Comparison of ENCODE assay signal across 11 cellular contexts in the genomic region with DNA sequence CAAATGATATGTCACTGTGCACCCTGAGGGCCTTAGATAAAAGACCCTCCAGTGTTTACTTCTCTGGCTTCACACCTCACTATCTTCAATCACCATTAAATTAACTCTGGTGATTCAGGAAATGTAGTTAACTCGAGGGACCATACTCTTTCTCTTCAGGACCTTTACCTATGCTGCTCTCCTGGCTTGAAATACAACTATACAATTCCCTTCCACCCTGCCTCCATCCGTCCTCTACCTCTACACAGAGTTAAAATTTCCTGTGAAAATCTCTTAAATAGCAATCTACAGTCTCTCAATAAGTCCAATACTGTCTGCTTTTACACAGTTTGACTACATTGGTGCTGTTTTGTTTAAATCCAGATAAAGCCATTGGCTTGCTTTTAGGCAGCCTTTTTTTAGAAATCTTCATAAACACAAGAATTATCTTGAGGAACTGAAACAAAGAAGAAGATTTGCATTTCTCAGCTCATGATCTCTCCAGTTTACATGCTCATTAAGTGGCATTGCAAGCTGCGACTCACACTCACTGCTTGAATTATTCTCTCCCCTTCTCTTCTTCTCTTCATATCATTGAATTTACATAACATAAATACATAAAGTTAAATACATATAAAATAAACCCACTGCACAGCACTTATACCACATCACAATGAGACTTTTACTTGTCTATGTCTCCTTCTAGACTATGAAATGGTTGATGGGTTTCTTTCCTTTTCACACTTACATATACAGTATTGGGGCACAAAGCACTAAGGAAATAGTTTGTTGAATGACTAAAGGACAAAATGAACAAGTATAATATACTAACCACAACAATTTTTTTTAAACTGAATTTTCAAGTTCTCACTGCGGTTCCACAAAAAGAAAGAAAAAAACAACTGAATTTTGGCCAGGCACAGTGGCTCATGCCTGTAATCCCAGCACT.
DNase-seq lines count a peak whose midpoint lies in the region; ATAC-seq lines count a peak whose summit lies in the region.
"Had no signal": no experiment of that assay in that cellular context is flagged by ENCODE, and none has a peak within 500 bp of the region (broad histone marks: within the 10 kb centered on the region; RNA-seq: fewer than 3 reads in every experiment).

No MANE protein-coding gene starts in this region.

- H4K91ac ChIP-seq in trophoblast cell (ENCODE audit: low read depth, low read length) = no peak overlapping the region

- no peak overlapping the region for H3K14ac ChIP-seq in trophoblast cell (ENCODE audit: low read length)

- H3K4me2 ChIP-seq in trophoblast cell (ENCODE audit: low read length) = no peak overlapping the region

- peak overlapping the region; percentile 57 for H3K27ac Mint-ChIP-seq in stimulated activated naive B cell treated with anti-CD40 and anti-IgM and Interleukin-4, amounts not matched to agents 10 μg/mL and 1 μg/mL and 100 μg/mL, for 72 hours
- H3K27ac Mint-ChIP-seq: dendritic cell treated with granulocyte-macrophage colony-stimulating factor and Interleukin-4, amounts not matched to agents 40 ng/mL and 50 ng/mL, for 4 days had no signal

- H3K18ac ChIP-seq in trophoblast cell (ENCODE audit: low read length) = no peak overlapping the region

- DNase-seq in GM19238 (ENCODE audit: insufficient read length, low spot score) (peak; percentile 23), SW 1271 (lab: John Stamatoyannopoulos, UW) (no peak), NCI-H2107 (lab: John Stamatoyannopoulos, UW) (no peak), trophoblast cell (no peak)
- no peak for DNase-seq in stimulated activated naive B cell treated with anti-CD40 and anti-IgM and Interleukin-4, amounts not matched to agents 10 μg/mL and 1 μg/mL and 100 μg/mL, for 72 hours
- DNase-seq: GF-D8, glutamatergic neuron, IMR-90 had no signal

- H3K4me1 ChIP-seq in trophoblast cell (ENCODE audit: control insufficient read depth in 1 of 2, insufficient read depth in 2 of 2, low read length in 2 of 2) = no peaks in the 10 kb centered on the region

- H3K4ac ChIP-seq in trophoblast cell (ENCODE audit: low read depth, low read length) = no peak overlapping the region

- no peaks in the 10 kb centered on the region for H3K79me1 ChIP-seq in trophoblast cell (ENCODE audit: low read length)

- no peak overlapping the region for H2BK5ac ChIP-seq in trophoblast cell (ENCODE audit: low read depth, low read length, poor library complexity)

- H3K4me1 Mint-ChIP-seq in stimulated activated naive B cell treated with anti-CD40 and anti-IgM and Interleukin-4, amounts not matched to agents 10 μg/mL and 1 μg/mL and 100 μg/mL, for 72 hours = peaks cover 10 to 17% of the 10 kb centered on the region in 2 donors

- H3K27me3 Mint-ChIP-seq in stimulated activated naive B cell treated with anti-CD40 and anti-IgM and Interleukin-4, amounts not matched to agents 10 μg/mL and 1 μg/mL and 100 μg/mL, for 72 hours = peaks cover 0 to 6% of the 10 kb centered on the region in 2 donors

- H3K9me3 Mint-ChIP-seq in stimulated activated naive B cell treated with anti-CD40 and anti-IgM and Interleukin-4, amounts not matched to agents 10 μg/mL and 1 μg/mL and 100 μg/mL, for 72 hours = peaks cover 0 to 3% of the 10 kb centered on the region in 2 donors

- no peak overlapping the region for H3K4me3 ChIP-seq in trophoblast cell (ENCODE audit: low read depth, low read length)

- no peak overlapping the region for H4K8ac ChIP-seq in trophoblast cell (ENCODE audit: low read depth, low read length)

- no peaks in the 10 kb centered on the region for H3K9me3 ChIP-seq in trophoblast cell (ENCODE audit: insufficient read depth, low read depth, low read length)

- no peaks in the 10 kb centered on the region for H3K36me3 ChIP-seq in trophoblast cell (ENCODE audit: control insufficient read depth in 1 of 2, insufficient read depth in 2 of 2, low read length in 2 of 2)

- H2AK5ac ChIP-seq in trophoblast cell (ENCODE audit: low read length) = no peak overlapping the region

- WGBS in trophoblast cell (ENCODE audit: extremely low coverage, insufficient coverage, insufficient read length) = no CpG with 5 or more reads among the region's 4 CpGs

- H2BK12ac ChIP-seq in trophoblast cell (ENCODE audit: low read length) = no peak overlapping the region

- peak overlapping the region; percentile 26 to 52 for H3K4me3 Mint-ChIP-seq in stimulated activated naive B cell treated with anti-CD40 and anti-IgM and Interleukin-4, amounts not matched to agents 10 μg/mL and 1 μg/mL and 100 μg/mL, for 72 hours
- H3K4me3 Mint-ChIP-seq: dendritic cell treated with granulocyte-macrophage colony-stimulating factor and Interleukin-4, amounts not matched to agents 40 ng/mL and 50 ng/mL, for 4 days had no signal

- peak; percentile 98 for ATAC-seq in HG02588 (IDR thresholded peaks at IDR 0.05; ENCODE audit: unreplicated experiment)
- peak; percentile 97 for ATAC-seq in HG03442 (IDR thresholded peaks at IDR 0.05; ENCODE audit: unreplicated experiment)
- ATAC-seq in stimulated activated naive B cell treated with anti-CD40 and anti-IgM and Interleukin-4, amounts not matched to agents 10 μg/mL and 1 μg/mL and 100 μg/mL, for 72 hours (replicated peaks) = peak; percentile 91 to 97

- no peak overlapping the region for H3K27ac ChIP-seq in trophoblast cell (ENCODE audit: low read depth, low read length)

- H2BK120ac ChIP-seq in trophoblast cell (ENCODE audit: insufficient read depth, low read length, poor library complexity) = no peak overlapping the region

- H3K36me3 Mint-ChIP-seq in stimulated activated naive B cell treated with anti-CD40 and anti-IgM and Interleukin-4, amounts not matched to agents 10 μg/mL and 1 μg/mL and 100 μg/mL, for 72 hours = no peaks in the 10 kb centered on the region

- H3K23ac ChIP-seq in trophoblast cell (ENCODE audit: low read length) = no peak overlapping the region

- no peak overlapping the region for H4K12ac ChIP-seq in trophoblast cell (ENCODE audit: low read depth, low read length)

- H3K79me2 ChIP-seq in trophoblast cell (ENCODE audit: control insufficient read depth, insufficient read depth, low read length, poor library complexity) = no peaks in the 10 kb centered on the region

- no peak overlapping the region for H2AFZ ChIP-seq in trophoblast cell (ENCODE audit: insufficient read depth, low read length, poor library complexity)

- H3K9ac ChIP-seq in trophoblast cell (ENCODE audit: low read length) = no peak overlapping the region

- H3K27me3 ChIP-seq in trophoblast cell (ENCODE audit: insufficient read depth, low read length) = no peaks in the 10 kb centered on the region
